8 cellular contexts compared by ENCODE assay signal in the genomic region with DNA sequence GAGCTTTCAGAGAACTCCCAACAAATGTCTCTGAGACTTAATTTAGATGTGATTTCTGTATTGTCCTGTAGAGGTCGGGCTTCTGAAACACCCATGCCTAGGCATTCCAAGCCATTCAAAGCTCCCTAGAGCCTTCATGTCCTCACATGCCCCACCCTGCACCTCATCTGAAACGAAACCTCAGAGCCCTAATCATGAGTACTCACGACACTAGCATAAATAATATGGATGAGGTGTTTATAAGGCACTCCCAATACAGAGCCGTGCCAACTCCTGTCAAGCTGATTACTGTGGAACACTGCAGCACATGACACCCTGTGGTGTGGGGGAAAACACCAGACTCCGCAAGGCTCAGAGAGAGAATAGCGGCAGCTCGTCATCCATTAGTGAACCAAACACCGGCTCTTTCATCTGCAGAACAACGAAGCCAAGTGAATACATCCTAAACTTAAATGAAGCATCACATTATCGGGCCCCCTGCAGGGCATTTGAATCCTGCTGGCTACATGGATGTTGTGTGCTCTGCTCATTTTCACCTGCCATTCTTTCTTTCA.
DNase-seq lines count a peak whose midpoint lies in the region; ATAC-seq and TF ChIP-seq lines count a peak whose summit lies in the region.

No MANE protein-coding gene starts in this region.

- no peaks in the 10 kb centered on the region for H3K27me3 ChIP-seq in liver (ENCODE audit: control insufficient read depth in 4 of 4, insufficient read depth in 4 of 4, low read length in 3 of 4)

- H3K4me3 ChIP-seq in liver (ENCODE audit: low read depth in 1 of 3, low read length in 3 of 3): no peak overlapping the region

- peaks cover 7 to 12% (median 11%) of the 10 kb centered on the region in 4 donors for H3K4me1 ChIP-seq in liver (ENCODE audit: control insufficient read depth in 4 of 4, insufficient read depth in 4 of 4, low read length in 3 of 4)

- peak; percentile 57 for TF ChIP-seq CTCF in liver (IDR thresholded peaks at IDR 0.05; ENCODE audit: low read depth, low read length, missing input control)

- H3K9ac ChIP-seq in liver (ENCODE audit: low read depth in 1 of 2, low read length in 2 of 2): no peak overlapping the region

- H3K27ac ChIP-seq in liver (ENCODE audit: low read depth in 1 of 2, low read length in 2 of 2): no peak overlapping the region

- H3K9me3 ChIP-seq in liver (ENCODE audit: control insufficient read depth in 4 of 4, low read length in 3 of 4): no peaks in the 10 kb centered on the region

- peak; percentile 90 for ATAC-seq in GM18909 (IDR thresholded peaks at IDR 0.05; ENCODE audit: poor library complexity, unreplicated experiment)
- ATAC-seq in HG03565 (IDR thresholded peaks at IDR 0.05; ENCODE audit: unreplicated experiment): peak; percentile 59
- ATAC-seq in HG03460 (IDR thresholded peaks at IDR 0.05; ENCODE audit: unreplicated experiment): no peak

- H3K36me3 ChIP-seq in liver (ENCODE audit: control insufficient read depth in 4 of 4, insufficient read depth in 3 of 4, low read depth in 1 of 4, low read length in 3 of 4): no peaks in the 10 kb centered on the region

- DNase-seq in COLO829 (ENCODE audit: low spot score) (peak; percentile 54), NCI-H82 (lab: John Stamatoyannopoulos, UW) (peak; percentile 64), cerebellum (ENCODE audit: low spot score) (peak; percentile 67)
- no peak for DNase-seq in activated T-cell treated with anti-CD3 and anti-CD28 coated beads, Interleukin-2, amount 50 U/mL, for 48 hours

- TF ChIP-seq RAD21 in liver (IDR thresholded peaks at IDR 0.05): peak; percentile 81 to 84

- WGBS in liver: 61% methylated on average over 10 of the region's 10 CpGs

TF ChIP-seq in liver, 16 proteins besides CTCF, POLR2A, EP300 and RAD21:
- no peak for TF ChIP-seq GABPA (IDR thresholded peaks at IDR 0.05 in 1 of 2, conservative IDR thresholded peaks at IDR 0.05 in 1 of 2)
- peak; percentile 35 to 58 for TF ChIP-seq RXRA (IDR thresholded peaks at IDR 0.05)
- no peak for TF ChIP-seq TAF1 (conservative IDR thresholded peaks at IDR 0.05)
- TF ChIP-seq, protein P1, sequence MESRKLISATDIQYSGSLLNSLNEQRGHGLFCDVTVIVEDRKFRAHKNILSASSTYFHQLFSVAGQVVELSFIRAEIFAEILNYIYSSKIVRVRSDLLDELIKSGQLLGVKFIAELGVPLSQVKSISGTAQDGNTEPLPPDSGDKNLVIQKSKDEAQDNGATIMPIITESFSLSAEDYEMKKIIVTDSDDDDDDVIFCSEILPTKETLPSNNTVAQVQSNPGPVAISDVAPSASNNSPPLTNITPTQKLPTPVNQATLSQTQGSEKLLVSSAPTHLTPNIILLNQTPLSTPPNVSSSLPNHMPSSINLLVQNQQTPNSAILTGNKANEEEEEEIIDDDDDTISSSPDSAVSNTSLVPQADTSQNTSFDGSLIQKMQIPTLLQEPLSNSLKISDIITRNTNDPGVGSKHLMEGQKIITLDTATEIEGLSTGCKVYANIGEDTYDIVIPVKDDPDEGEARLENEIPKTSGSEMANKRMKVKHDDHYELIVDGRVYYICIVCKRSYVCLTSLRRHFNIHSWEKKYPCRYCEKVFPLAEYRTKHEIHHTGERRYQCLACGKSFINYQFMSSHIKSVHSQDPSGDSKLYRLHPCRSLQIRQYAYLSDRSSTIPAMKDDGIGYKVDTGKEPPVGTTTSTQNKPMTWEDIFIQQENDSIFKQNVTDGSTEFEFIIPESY (IDR thresholded peaks at IDR 0.05): no peak
- TF ChIP-seq FOXA1 (IDR thresholded peaks at IDR 0.05): no peak

Comparison
In these comparisons a context has a peak if more than half of its experiments do, and no peak if none do; other contexts are left out.
1. DNase-seq: peak in COLO829 (single experiment), NCI-H82 (single experiment) and cerebellum (single experiment); none in activated T-cell treated with anti-CD3 and anti-CD28 coated beads, Interleukin-2, amount 50 U/mL, for 48 hours (0 of 2).